11 cellular contexts compared by ENCODE assay signal in genomic region chr1:12232221-12232620, GRCh38. TPM values are rescaled to one million over a fixed set of nuclear protein-coding genes. Genes with fewer than 3 reads are reported as not detected.
A peak's percentile ranks its signal among the peaks of the same experiment; 100 is the strongest.
DNase-seq lines count a peak whose midpoint lies in the region; ATAC-seq and TF ChIP-seq lines count a peak whose summit lies in the region.
"Had no signal": no experiment of that assay in that cellular context is flagged by ENCODE, and none has a peak within 500 bp of the region (broad histone marks: within the 10 kb centered on the region; RNA-seq: fewer than 3 reads in every experiment).

No MANE protein-coding gene starts in this region.

- no peak for TF ChIP-seq POLR2A in prostate gland (IDR thresholded peaks at IDR 0.05)
- TF ChIP-seq POLR2A in testis (IDR thresholded peaks at IDR 0.05), result no peak

- POLR2A ChIA-PET in activated CD4-positive, alpha-beta memory T cell treated with anti-CD3 and anti-CD28 coated beads for 36 hours (lab: Charles Lee), result no interaction called here
- POLR2A ChIA-PET in activated CD4-positive, alpha-beta memory T cell treated with anti-CD3 and anti-CD28 coated beads, Interleukin-2, amount 10 ng/mL, durations not matched to agents 7 days and 5 days (lab: Charles Lee), result no interaction called here

- 41% methylated on average over 2 of the region's 2 CpGs for WGBS in prostate gland
- WGBS in testis, 2 donors, result 71 to 73% methylated on average over 2 of the region's 2 CpGs

- H3K4me3 ChIP-seq in prostate gland, result no peak overlapping the region
- H3K4me3 ChIP-seq in testis, result no peak overlapping the region

- H3K36me3 ChIP-seq in prostate gland, result no peaks in the 10 kb centered on the region
- no peaks in the 10 kb centered on the region for H3K36me3 ChIP-seq in testis (ENCODE audit: low read depth, missing control alignments)

- intact Hi-C loops in activated CD4-positive, alpha-beta memory T cell treated with anti-CD3 and anti-CD28 coated beads for 36 hours (cut with micrococcal nuclease), result no loop called here
- intact Hi-C loops in prostate gland (cut with DNase I), result no loop called here
- intact Hi-C loops in testis (cut with DNase I; ENCODE audit: low total_unique reads), result no loop called here

- H3K27me3 Mint-ChIP-seq in activated CD4-positive, alpha-beta memory T cell treated with anti-CD3 and anti-CD28 coated beads for 36 hours, result no peaks in the 10 kb centered on the region
- peaks cover 5% of the 10 kb centered on the region for H3K27me3 Mint-ChIP-seq in activated CD4-positive, alpha-beta memory T cell treated with anti-CD3 and anti-CD28 coated beads, Interleukin-2, amount 10 ng/mL, durations not matched to agents 7 days and 5 days

- no peak overlapping the region for H3K4me3 Mint-ChIP-seq in activated CD4-positive, alpha-beta memory T cell treated with anti-CD3 and anti-CD28 coated beads for 36 hours
- H3K4me3 Mint-ChIP-seq in activated CD4-positive, alpha-beta memory T cell treated with anti-CD3 and anti-CD28 coated beads, Interleukin-2, amount 10 ng/mL, durations not matched to agents 7 days and 5 days, result no peak overlapping the region

- ATAC-seq in HG02981 (IDR thresholded peaks at IDR 0.05; ENCODE audit: unreplicated experiment), result no peak
- ATAC-seq in HG02885 (IDR thresholded peaks at IDR 0.05; ENCODE audit: poor library complexity, unreplicated experiment), result no peak

- peaks cover 14% of the 10 kb centered on the region for H3K36me3 Mint-ChIP-seq in activated CD4-positive, alpha-beta memory T cell treated with anti-CD3 and anti-CD28 coated beads for 36 hours
- H3K36me3 Mint-ChIP-seq in activated CD4-positive, alpha-beta memory T cell treated with anti-CD3 and anti-CD28 coated beads, Interleukin-2, amount 10 ng/mL, durations not matched to agents 7 days and 5 days (ENCODE audit: low read depth), result peaks cover 16% of the 10 kb centered on the region

- H3K4me1 Mint-ChIP-seq in activated CD4-positive, alpha-beta memory T cell treated with anti-CD3 and anti-CD28 coated beads for 36 hours (ENCODE audit: low read depth), result peaks cover 23% of the 10 kb centered on the region
- H3K4me1 Mint-ChIP-seq in activated CD4-positive, alpha-beta memory T cell treated with anti-CD3 and anti-CD28 coated beads, Interleukin-2, amount 10 ng/mL, durations not matched to agents 7 days and 5 days, result peaks cover 11% of the 10 kb centered on the region

- peak overlapping the region in 1 of 2 donors; percentile 93 for H3K27ac ChIP-seq in prostate gland
- H3K27ac ChIP-seq in testis, result no peak overlapping the region

- H3K4me1 ChIP-seq in prostate gland (replicated peaks) (peaks cover 5% of the 10 kb centered on the region), testis (peaks cover 15% of the 10 kb centered on the region)

- CTCF ChIA-PET in activated CD4-positive, alpha-beta memory T cell treated with anti-CD3 and anti-CD28 coated beads for 36 hours (lab: Charles Lee), result interaction anchor here (1.8 to 6.5 kb wide), 2 partner anchors 107 to 388 kb away, joined by 5 to 44 read pairs; no protein-coding TSS in a partner anchor
- CTCF ChIA-PET in activated CD4-positive, alpha-beta memory T cell treated with anti-CD3 and anti-CD28 coated beads, Interleukin-2, amount 10 ng/mL, durations not matched to agents 7 days and 5 days (lab: Charles Lee), result interaction anchor here (1.0 to 1.2 kb wide), 2 partner anchors 31 to 107 kb away, joined by 3 to 4 read pairs; no protein-coding TSS in a partner anchor

- DNase-seq in activated CD4-positive, alpha-beta memory T cell treated with anti-CD3 and anti-CD28 coated beads for 36 hours, result peak; percentile 49
- DNase-seq in activated CD4-positive, alpha-beta memory T cell treated with anti-CD3 and anti-CD28 coated beads, Interleukin-2, amount 10 ng/mL, durations not matched to agents 7 days and 5 days, result no peak
- peak; percentile 93 for DNase-seq in HPDE6-E6E7 (ENCODE audit: extremely low spot score)
- DNase-seq in cerebellar cortex (ENCODE audit: low spot score), result peak; percentile 31
- peak; percentile 84 for DNase-seq in prostate gland (ENCODE audit: low spot score)
- DNase-seq in testis, result no peak
- DNase-seq: cerebellar nuclear complex, NCI-H1417, NCI-H526 had no signal

- H3K9me3 ChIP-seq in prostate gland, result no peaks in the 10 kb centered on the region
- no peaks in the 10 kb centered on the region for H3K9me3 ChIP-seq in testis

- no peaks in the 10 kb centered on the region for H3K9me3 Mint-ChIP-seq in activated CD4-positive, alpha-beta memory T cell treated with anti-CD3 and anti-CD28 coated beads for 36 hours
- no peaks in the 10 kb centered on the region for H3K9me3 Mint-ChIP-seq in activated CD4-positive, alpha-beta memory T cell treated with anti-CD3 and anti-CD28 coated beads, Interleukin-2, amount 10 ng/mL, durations not matched to agents 7 days and 5 days

- no peak for TF ChIP-seq CTCF in prostate gland (IDR thresholded peaks at IDR 0.05)
- no peak for TF ChIP-seq CTCF in testis (IDR thresholded peaks at IDR 0.05)

- H3K27me3 ChIP-seq in prostate gland (replicated peaks; ENCODE audit: insufficient read depth) (no peaks in the 10 kb centered on the region), testis (no peaks in the 10 kb centered on the region)

- H3K27ac Mint-ChIP-seq in activated CD4-positive, alpha-beta memory T cell treated with anti-CD3 and anti-CD28 coated beads for 36 hours, result peak overlapping the region; percentile 39
- H3K27ac Mint-ChIP-seq in activated CD4-positive, alpha-beta memory T cell treated with anti-CD3 and anti-CD28 coated beads, Interleukin-2, amount 10 ng/mL, durations not matched to agents 7 days and 5 days, result no peak overlapping the region

RNA-seq across cellular contexts. Expression of gene VPS13D, which starts 2.4 kb away (rescaled TPM):
- total RNA-seq in activated CD4-positive, alpha-beta memory T cell treated with anti-CD3 and anti-CD28 coated beads for 36 hours, result 10 to 100 TPM; 25.0 to 25.4 TPM
- 10 to 100 TPM; 28.1 to 31.4 TPM for total RNA-seq in activated CD4-positive, alpha-beta memory T cell treated with anti-CD3 and anti-CD28 coated beads, Interleukin-2, amount 10 ng/mL, durations not matched to agents 7 days and 5 days
- total RNA-seq in prostate gland (10 to 100 TPM; 60.7 to 80.8 TPM), testis (100 to 1,000 TPM in 1 of 2 donors, 10 to 100 TPM in 1; 86.8 to 125 TPM)
- polyA plus RNA-seq in testis (ENCODE audit: insufficient read depth, low read depth, low replicate concordance), result 51.9 TPM

Comparison
In these comparisons a context has a peak if more than half of its experiments do, and no peak if none do; other contexts are left out.
1. DNase-seq: peak in activated CD4-positive, alpha-beta memory T cell treated with anti-CD3 and anti-CD28 coated beads for 36 hours (single experiment), HPDE6-E6E7 (single experiment), cerebellar cortex (single experiment) and prostate gland (single experiment); none in activated CD4-positive, alpha-beta memory T cell treated with anti-CD3 and anti-CD28 coated beads, Interleukin-2, amount 10 ng/mL, durations not matched to agents 7 days and 5 days (single experiment) and testis (single experiment).